Comparison of ENCODE assay signal across 27 cellular contexts in genomic region chr2:18169121-18169786, GRCh38.
A peak's percentile ranks its signal among the peaks of the same experiment; 100 is the strongest.
DNase-seq lines count a peak whose midpoint lies in the region; ATAC-seq and TF ChIP-seq lines count a peak whose summit lies in the region.
"Had no signal": no experiment of that assay in that cellular context is flagged by ENCODE, and none has a peak within 500 bp of the region (broad histone marks: within the 10 kb centered on the region; RNA-seq: fewer than 3 reads in every experiment).

No MANE protein-coding gene starts in this region.

- no peaks in the 10 kb centered on the region for H3K9me3 Mint-ChIP-seq in GM23338
- H3K9me3 Mint-ChIP-seq in progenitor cell of endocrine pancreas (ENCODE audit: low read depth): peaks cover 9% of the 10 kb centered on the region
- H3K9me3 Mint-ChIP-seq: activated naive CD8-positive, alpha-beta T cell treated with anti-CD3 and anti-CD28 coated beads, Interleukin-2, amount 10 ng/mL, durations not matched to agents 7 days and 5 days; CD8-positive, alpha-beta T cell; H9; stimulated activated memory B cell treated with anti-CD40 and anti-IgM and Interleukin-4, amounts not matched to agents 10 μg/mL and 1 μg/mL and 100 μg/mL, for 72 hours had no signal

- H3K27ac Mint-ChIP-seq in GM23338: no peak overlapping the region
- H3K27ac Mint-ChIP-seq in progenitor cell of endocrine pancreas: no peak overlapping the region
- H3K27ac Mint-ChIP-seq: activated naive CD8-positive, alpha-beta T cell treated with anti-CD3 and anti-CD28 coated beads, Interleukin-2, amount 10 ng/mL, durations not matched to agents 7 days and 5 days; CD8-positive, alpha-beta T cell; stimulated activated memory B cell treated with anti-CD40 and anti-IgM and Interleukin-4, amounts not matched to agents 10 μg/mL and 1 μg/mL and 100 μg/mL, for 72 hours had no signal

- no peaks in the 10 kb centered on the region for H3K27me3 ChIP-seq in GM23338 (ENCODE audit: insufficient read depth)

- H3K27me3 Mint-ChIP-seq in GM23338 (ENCODE audit: insufficient read depth, low read depth, poor library complexity) (peaks cover 4% of the 10 kb centered on the region), progenitor cell of endocrine pancreas (no peaks in the 10 kb centered on the region)

- H3K4me1 Mint-ChIP-seq in GM23338 (no peaks in the 10 kb centered on the region), progenitor cell of endocrine pancreas (ENCODE audit: low read depth) (no peaks in the 10 kb centered on the region)
- H3K4me1 Mint-ChIP-seq: activated naive CD8-positive, alpha-beta T cell treated with anti-CD3 and anti-CD28 coated beads, Interleukin-2, amount 10 ng/mL, durations not matched to agents 7 days and 5 days; H9; stimulated activated memory B cell treated with anti-CD40 and anti-IgM and Interleukin-4, amounts not matched to agents 10 μg/mL and 1 μg/mL and 100 μg/mL, for 72 hours had no signal

- no peak overlapping the region for H3K27ac ChIP-seq in GM23338 (ENCODE audit: low read depth)
- H3K27ac ChIP-seq: RWPE1, sigmoid colon had no signal

- H3K36me3 ChIP-seq in GM23338 (ENCODE audit: insufficient read depth): no peaks in the 10 kb centered on the region
- H3K36me3 ChIP-seq: sigmoid colon had no signal

- no peaks in the 10 kb centered on the region for H3K4me1 ChIP-seq in GM23338 (ENCODE audit: insufficient read depth)

- H3K36me3 Mint-ChIP-seq in GM23338 (ENCODE audit: low read depth): no peaks in the 10 kb centered on the region
- H3K36me3 Mint-ChIP-seq in progenitor cell of endocrine pancreas (ENCODE audit: insufficient read depth): no peaks in the 10 kb centered on the region
- H3K36me3 Mint-ChIP-seq: activated naive CD8-positive, alpha-beta T cell treated with anti-CD3 and anti-CD28 coated beads, Interleukin-2, amount 10 ng/mL, durations not matched to agents 7 days and 5 days; CD8-positive, alpha-beta T cell; stimulated activated memory B cell treated with anti-CD40 and anti-IgM and Interleukin-4, amounts not matched to agents 10 μg/mL and 1 μg/mL and 100 μg/mL, for 72 hours had no signal

- no peaks in the 10 kb centered on the region for H3K79me2 ChIP-seq in GM23338 (replicated peaks; ENCODE audit: insufficient read depth)

- H3K4me3 Mint-ChIP-seq in GM23338: no peak overlapping the region
- H3K4me3 Mint-ChIP-seq in progenitor cell of endocrine pancreas (ENCODE audit: low read depth): no peak overlapping the region
- H3K4me3 Mint-ChIP-seq: activated naive CD8-positive, alpha-beta T cell treated with anti-CD3 and anti-CD28 coated beads, Interleukin-2, amount 10 ng/mL, durations not matched to agents 7 days and 5 days; CD8-positive, alpha-beta T cell; H9; stimulated activated memory B cell treated with anti-CD40 and anti-IgM and Interleukin-4, amounts not matched to agents 10 μg/mL and 1 μg/mL and 100 μg/mL, for 72 hours had no signal

- no peaks in the 10 kb centered on the region for H3F3A ChIP-seq in GM23338 (replicated peaks; ENCODE audit: low read depth)

- H3K9me2 ChIP-seq in GM23338 (ENCODE audit: insufficient read depth): no peaks in the 10 kb centered on the region; the same call in 1 of the 2 replicates

- DNase-seq in Ammon's horn (ENCODE audit: low spot score) (peak; percentile 54), GM23338 (ENCODE audit: low spot score) (peak; percentile 23), NCI-H526 (lab: John Stamatoyannopoulos, UW) (peak; percentile 76 to 81), epithelial cell of esophagus (ENCODE audit: low read depth) (peak; percentile 57), AG20443 (ENCODE audit: low spot score) (no peak), progenitor cell of endocrine pancreas (ENCODE audit: low spot score, unreplicated experiment) (no peak), amniotic stem cell (lab: John Stamatoyannopoulos, UW) (no peak)
- DNase-seq: activated CD4-positive, alpha-beta T cell treated with anti-CD3 and anti-CD28 coated beads for 1 hour; activated gamma-delta T cell; activated naive CD8-positive, alpha-beta T cell treated with anti-CD3 and anti-CD28 coated beads, Interleukin-2, amount 10 ng/mL, durations not matched to agents 7 days and 5 days; activated T-cell treated with anti-CD3 and anti-CD28 coated beads, Interleukin-2, amount 50 U/mL, for 1 hour; CD8-positive, alpha-beta T cell; central memory CD4-positive, alpha-beta T cell; dermis blood vessel endothelial cell; H9; hypothalamus; MM.1S; NCI-H1417 treated with DMSO at 0.1 percent for 48 hours; NCI-H524 treated with DMSO at 0.1 percent for 48 hours; sigmoid colon; stimulated activated CD4-positive, alpha-beta T cell treated with anti-CD3 and anti-CD28 coated beads, Interleukin-4, amount 100 ng/mL, for 4 hours; T-helper 2 cell had no signal

- H2AFZ ChIP-seq in GM23338: no peak overlapping the region

- H3K4me2 ChIP-seq in GM23338: no peak overlapping the region

- ATAC-seq in GM23338 (no peak), GM21423 (IDR thresholded peaks at IDR 0.05; ENCODE audit: unreplicated experiment) (no peak)
- ATAC-seq: CD8-positive, alpha-beta T cell; K562; left lobe of liver; stimulated activated memory B cell treated with anti-CD40 and anti-IgM and Interleukin-4, amounts not matched to agents 10 μg/mL and 1 μg/mL and 100 μg/mL, for 72 hours had no signal

- H3K4me3 ChIP-seq in GM23338: no peak overlapping the region
- H3K4me3 ChIP-seq in epithelial cell of esophagus (ENCODE audit: low read length): no peak overlapping the region
- H3K4me3 ChIP-seq: K562, sigmoid colon had no signal

- H4K20me1 ChIP-seq in GM23338 (replicated peaks; ENCODE audit: insufficient read depth): no peaks in the 10 kb centered on the region

- TF ChIP-seq CTCF in GM23338 (conservative IDR thresholded peaks at IDR 0.05; ENCODE audit: low read depth in 2 of 2) (no peak), epithelial cell of esophagus (IDR thresholded peaks at IDR 0.05; ENCODE audit: insufficient read depth, low read depth, low read length, missing control alignments) (no peak), progenitor cell of endocrine pancreas (IDR thresholded peaks at IDR 0.05; ENCODE audit: unreplicated experiment) (no peak)

TF ChIP-seq in GM23338, 12 proteins besides CTCF, POLR2A, EP300 and RAD21:
- TF ChIP-seq JUNB (IDR thresholded peaks at IDR 0.05; ENCODE audit: unreplicated experiment): no peak

Comparison
In these comparisons a context has a peak if more than half of its experiments do, and no peak if none do; other contexts are left out.
1. DNase-seq: peak in Ammon's horn (single experiment), GM23338 (single experiment), NCI-H526 (2 of 2) and epithelial cell of esophagus (single experiment); none in AG20443 (single experiment), progenitor cell of endocrine pancreas (single experiment) and amniotic stem cell (single experiment).